ENCODE assay signal across 9 cellular contexts in the genomic region with DNA sequence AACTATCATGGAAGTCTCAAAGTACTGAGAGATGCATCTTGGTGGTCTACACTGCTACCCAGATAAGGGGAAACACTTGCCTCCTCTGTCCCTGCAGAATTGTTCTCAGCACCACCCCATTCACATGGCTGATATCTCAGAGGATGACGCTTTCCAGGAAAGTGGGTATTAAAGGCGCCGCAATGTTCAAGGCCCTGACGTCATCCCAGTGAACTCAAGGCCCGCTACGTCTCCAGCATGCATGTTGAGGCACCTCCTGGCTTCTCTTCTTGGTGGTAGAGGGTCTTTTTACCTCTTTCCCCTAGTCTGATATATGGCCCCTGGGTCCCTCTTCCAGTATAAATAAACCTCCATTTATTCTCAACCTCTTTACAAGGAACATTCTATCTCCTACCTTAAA. TPM values are rescaled to one million over a fixed set of nuclear protein-coding genes. Genes with fewer than 3 reads are reported as not detected.
"Had no signal": no experiment of that assay in that cellular context is flagged by ENCODE, and none has a peak within 500 bp of the region (broad histone marks: within the 10 kb centered on the region; RNA-seq: fewer than 3 reads in every experiment).

No MANE protein-coding gene starts in this region.

- ATAC-seq: GM12878 had no signal

- DNase-seq: GDM1, GF-D8 had no signal

- FAIRE-seq: G401.6, GM12878, GM12891, GM12892, GM18507, GM19239 had no signal

- H3K4me3 ChIP-seq: GM12878 had no signal

RNA-seq across cellular contexts. Expression of gene OR1A1, which starts 1.0 kb away (rescaled TPM):
- total RNA-seq: G401, GM12878 had no signal
- polyA plus RNA-seq: GM12878 had no signal

RNA-seq across cellular contexts. Expression of gene OR1A2, which starts 11.2 kb away (rescaled TPM):
- total RNA-seq: G401, GM12878 had no signal
- polyA plus RNA-seq: GM12878 had no signal
